Comparison of ENCODE assay signal across 8 cellular contexts in genomic region chr17:16407911-16408588, GRCh38. TPM values are rescaled to one million over a fixed set of nuclear protein-coding genes. Genes with fewer than 3 reads are reported as not detected.
DNase-seq lines count a peak whose midpoint lies in the region; TF ChIP-seq lines count a peak whose summit lies in the region.

No MANE protein-coding gene starts in this region.

- peak overlapping the region in 14 of 21 experiments; percentile 10 to 75 (median 50) for H3K27ac ChIP-seq in skin epidermis

- H3K4me3 Mint-ChIP-seq in HFFc6 = peak overlapping the region; percentile 52; the same call in 1 of the 2 replicates

- no peaks in the 10 kb centered on the region for H3K36me3 ChIP-seq in iPS-15b (ENCODE audit: control insufficient read depth, insufficient read depth, low read length)

- peaks cover 14% of the 10 kb centered on the region; the same call in 1 of the 2 replicates for H3K4me1 Mint-ChIP-seq in HFFc6 (ENCODE audit: low read depth)

- peaks cover 2% of the 10 kb centered on the region; the same call in 1 of the 2 replicates for H3K27me3 Mint-ChIP-seq in HFFc6 (ENCODE audit: insufficient read depth)

- DNase-seq in NCI-H2196 (lab: John Stamatoyannopoulos, UW; ENCODE audit: unreplicated experiment) (peak; percentile 62), NCI-H2196 treated with DMSO at 0.1 percent for 48 hours (lab: John Stamatoyannopoulos, UW; ENCODE audit: unreplicated experiment) (no peak), HFFc6 (no peak), NCI-H1092 treated with DMSO at 0.1 percent for 48 hours (lab: John Stamatoyannopoulos, UW) (peak; percentile 20), anterior cingulate cortex (lab: John Stamatoyannopoulos, UW) (peak in 33 of 58 donors; percentile 16 to 65 (median 36)), NCI-H774 (lab: John Stamatoyannopoulos, UW) (no peak)

- H3K27me3 ChIP-seq in iPS-15b (ENCODE audit: control insufficient read depth, insufficient read depth, low read length) = no peaks in the 10 kb centered on the region

- no peaks in the 10 kb centered on the region for H3K36me3 Mint-ChIP-seq in HFFc6 (ENCODE audit: low read depth)

- peak overlapping the region; percentile 16 for H3K4me3 ChIP-seq in iPS-15b (ENCODE audit: low read depth, low read length)
- H3K4me3 ChIP-seq in skin epidermis = no peak overlapping the region

- no peaks in the 10 kb centered on the region for H3K9me3 Mint-ChIP-seq in HFFc6

- no peak overlapping the region for H3K9ac ChIP-seq in iPS-15b (ENCODE audit: low read depth, low read length)

- TF ChIP-seq CTCF in HFFc6 (IDR thresholded peaks at IDR 0.05) = no peak

- H3K4me1 ChIP-seq in iPS-15b (ENCODE audit: control insufficient read depth, insufficient read depth, low read length) = peaks cover 4% of the 10 kb centered on the region

- no peak overlapping the region for H3K27ac Mint-ChIP-seq in HFFc6

- no peaks in the 10 kb centered on the region for H3K9me3 ChIP-seq in iPS-15b (ENCODE audit: control insufficient read depth, insufficient read depth, low read length)

RNA-seq across cellular contexts. Expression of gene TRPV2, which starts 7.3 kb away (rescaled TPM):
- total RNA-seq in HFFc6 (2021; fragmentation: NEBNext Ultra II Directional; extraction: Animal tissue kit (Norgen Biotek cat#: 25700)) = 10 to 100 TPM in 4 of 6 experiments, 1 to 10 TPM in 2; 2.9 to 19.5 (median 18.1) TPM

RNA-seq across cellular contexts. Expression of gene UBB, which starts 27.2 kb away (rescaled TPM):
- 1,000 to 10,000 TPM; 1,553 to 1,785 (median 1,678) TPM for total RNA-seq in HFFc6 (2021; fragmentation: NEBNext Ultra II Directional; extraction: Animal tissue kit (Norgen Biotek cat#: 25700))

RNA-seq across cellular contexts. Expression of gene CENPV, which starts 54.8 kb away (rescaled TPM):
- 10 to 100 TPM; 12.2 to 22.4 (median 15.2) TPM for total RNA-seq in HFFc6 (2021; fragmentation: NEBNext Ultra II Directional; extraction: Animal tissue kit (Norgen Biotek cat#: 25700))

Comparison
In these comparisons a context has a peak if more than half of its experiments do, and no peak if none do; other contexts are left out.
1. DNase-seq: peak in NCI-H2196 (single experiment), NCI-H1092 treated with DMSO at 0.1 percent for 48 hours (single experiment) and anterior cingulate cortex (33 of 58); none in NCI-H2196 treated with DMSO at 0.1 percent for 48 hours (single experiment), HFFc6 (single experiment) and NCI-H774 (single experiment).